19 cellular contexts compared by ENCODE assay signal in genomic region chr1:24896176-24896575, GRCh38. TPM values are rescaled to one million over a fixed set of nuclear protein-coding genes. Genes with fewer than 3 reads are reported as not detected.
DNase-seq lines count a peak whose midpoint lies in the region; ATAC-seq and TF ChIP-seq lines count a peak whose summit lies in the region.
"Had no signal": no experiment of that assay in that cellular context is flagged by ENCODE, and none has a peak within 500 bp of the region (broad histone marks: within the 10 kb centered on the region; RNA-seq: fewer than 3 reads in every experiment).

No MANE protein-coding gene starts in this region.

- H2BK15ac ChIP-seq in IMR-90 (ENCODE audit: low read depth, low read length), result no peak overlapping the region

- H3K4me1 ChIP-seq in IMR-90 (ENCODE audit: control insufficient read depth, insufficient read depth, low read length), result no peaks in the 10 kb centered on the region
- H3K4me1 ChIP-seq: Caco-2 had no signal

- no peak overlapping the region for H2AK5ac ChIP-seq in IMR-90 (ENCODE audit: low read depth, low read length)

- H3K56ac ChIP-seq in IMR-90 (ENCODE audit: extremely low read depth, insufficient read depth, low read length), result no peak overlapping the region

- no peak overlapping the region for H3K14ac ChIP-seq in IMR-90 (replicated peaks; ENCODE audit: low read depth, low read length)

- TF ChIP-seq CTCF in CD4-positive, alpha-beta T cell (IDR thresholded peaks at IDR 0.05), result no peak
- no peak for TF ChIP-seq CTCF in IMR-90 (conservative IDR thresholded peaks at IDR 0.05; ENCODE audit: low read depth, low read length)

- no peak overlapping the region for H3K18ac ChIP-seq in IMR-90 (ENCODE audit: low read depth, low read length)

- peak overlapping the region; percentile 46 for H3K27ac Mint-ChIP-seq in CD4-positive, alpha-beta T cell
- H3K27ac Mint-ChIP-seq in effector memory CD8-positive, alpha-beta T cell, result peak overlapping the region; percentile 42 to 100

- no peak overlapping the region for H4K91ac ChIP-seq in IMR-90 (ENCODE audit: insufficient read depth, low read depth, low read length)

- no peak for TF ChIP-seq RAD21 in IMR-90 (IDR thresholded peaks at IDR 0.05; ENCODE audit: low read length)

- no peak overlapping the region for H2BK120ac ChIP-seq in IMR-90 (ENCODE audit: low read depth, low read length)

- DNase-seq in CD4-positive, alpha-beta T cell, result peak in 1 of 10 experiments; percentile 12
- DNase-seq in IMR-90 (no peak), sciatic nerve (ENCODE audit: low spot score) (peak; percentile 31), cortex of kidney (lab: John Stamatoyannopoulos, UW) (no peak)
- no peak for DNase-seq in effector memory CD8-positive, alpha-beta T cell
- DNase-seq: AML-193; Caco-2; foreskin fibroblast; HCEC 1CT; left cardiac atrium; MV-4-11; NCI-H1930; NCI-H345; NK-92 treated with Interleukin-12 subunit alpha and Interleukin-12 subunit beta, amount 100 ng/mL, for 24 hours; nucleus accumbens had no signal

- H2AK9ac ChIP-seq in IMR-90 (replicated peaks; ENCODE audit: low read depth, low read length, poor library complexity), result peak overlapping the region; percentile 57

- no peaks in the 10 kb centered on the region for H3K79me1 ChIP-seq in IMR-90 (ENCODE audit: low read depth in 1 of 2, low read length in 2 of 2)

- no peak overlapping the region for H3K4me2 ChIP-seq in IMR-90 (ENCODE audit: low read depth, low read length)

- H3K27me3 ChIP-seq in CD4-positive, alpha-beta T cell (ENCODE audit: control insufficient read depth, insufficient read depth, low read length), result no peaks in the 10 kb centered on the region
- H3K27me3 ChIP-seq in IMR-90 (ENCODE audit: control insufficient read depth, insufficient read depth, low read length), result peaks cover 41% of the 10 kb centered on the region

- H3K9me1 ChIP-seq in IMR-90 (ENCODE audit: insufficient read depth, low read length), result no peaks in the 10 kb centered on the region

- BruUV-seq in IMR-90 (replicated peaks; lab: Mats Ljungman, UMichigan), result no TSS peak

- no peaks in the 10 kb centered on the region for H3K27me3 Mint-ChIP-seq in CD4-positive, alpha-beta T cell
- no peaks in the 10 kb centered on the region for H3K27me3 Mint-ChIP-seq in effector memory CD8-positive, alpha-beta T cell

- no peak for TF ChIP-seq POLR2A in IMR-90 (IDR thresholded peaks at IDR 0.05; ENCODE audit: low read depth, low read length)

- in situ Hi-C loops in IMR-90 (cut with MboI; ENCODE audit: low sequenced_read_pairs), result no loop called here

- peak overlapping the region; percentile 63 for H2AFZ ChIP-seq in IMR-90 (replicated peaks; ENCODE audit: low read length, poor library complexity)

- peaks cover 5% of the 10 kb centered on the region; the same call in 1 of the 2 replicates for H4K20me1 ChIP-seq in IMR-90 (ENCODE audit: insufficient read depth, low read length)

- intact Hi-C loops in CD4-positive, alpha-beta T cell (cut with DNase I, micrococcal nuclease), result loop anchor here in 1 of 2 experiments (5.0 kb wide), 1 partner anchor 44 kb away; no protein-coding TSS in a partner anchor
- intact Hi-C loops in IMR-90 (cut with micrococcal nuclease) (no loop called here), sciatic nerve (cut with DNase I) (no loop called here)

- H2BK5ac ChIP-seq in IMR-90 (ENCODE audit: low read depth, low read length, poor library complexity, severe bottlenecking), result no peak overlapping the region

- POLR2A ChIA-PET in CD4-positive, alpha-beta T cell (lab: Charles Lee), result interaction anchor here (0.6 to 3.8 kb wide), 2 partner anchors 33 to 129 kb away, joined by 3 to 23 read pairs; partner anchors contain the start of gene RUNX3
- POLR2A ChIA-PET in IMR-90 (lab: Charles Lee; ENCODE audit: unreplicated experiment), result no interaction called here

- H3K4me1 Mint-ChIP-seq in CD4-positive, alpha-beta T cell (ENCODE audit: low read depth), result peaks cover 25% of the 10 kb centered on the region
- H3K4me1 Mint-ChIP-seq in effector memory CD8-positive, alpha-beta T cell (ENCODE audit: low read depth in 2 of 2), result peaks cover 38 to 41% of the 10 kb centered on the region in 2 donors

- H3K9me3 ChIP-seq in CD4-positive, alpha-beta T cell (ENCODE audit: control insufficient read depth, low read length), result peaks cover 7% of the 10 kb centered on the region
- peaks cover 8% of the 10 kb centered on the region; the same call in 1 of the 2 replicates for H3K9me3 ChIP-seq in IMR-90 (ENCODE audit: control insufficient read depth, insufficient read depth, low read length)
- H3K9me3 ChIP-seq: Caco-2 had no signal

- H3K9ac ChIP-seq in IMR-90 (ENCODE audit: low read depth, low read length), result no peak overlapping the region

- peaks cover 5% of the 10 kb centered on the region for H3K9me3 Mint-ChIP-seq in CD4-positive, alpha-beta T cell
- H3K9me3 Mint-ChIP-seq in effector memory CD8-positive, alpha-beta T cell, result peaks cover 0 to 9% of the 10 kb centered on the region in 2 donors

- H4K5ac ChIP-seq in IMR-90 (ENCODE audit: low read depth, low read length), result no peak overlapping the region

- H3K36me3 ChIP-seq in IMR-90 (ENCODE audit: control insufficient read depth, insufficient read depth, low read length), result no peaks in the 10 kb centered on the region

- CTCF ChIA-PET in CD4-positive, alpha-beta T cell (lab: Charles Lee), result no interaction called here
- CTCF ChIA-PET in IMR-90 (lab: Yijun Ruan, JAX), result no interaction called here

- no peak overlapping the region for H3K4me3 Mint-ChIP-seq in CD4-positive, alpha-beta T cell
- H3K4me3 Mint-ChIP-seq in effector memory CD8-positive, alpha-beta T cell, result peak overlapping the region in 1 of 2 donors; percentile 8

- no peak overlapping the region for H3K27ac ChIP-seq in CD4-positive, alpha-beta T cell (ENCODE audit: low read depth, low read length)
- H3K27ac ChIP-seq in IMR-90 (ENCODE audit: insufficient read depth, low read length), result no peak overlapping the region
- H3K27ac ChIP-seq: HL-60 had no signal

- H3K36me3 Mint-ChIP-seq in CD4-positive, alpha-beta T cell (ENCODE audit: low read depth), result peaks cover 28% of the 10 kb centered on the region
- peaks cover 73% of the 10 kb centered on the region for H3K36me3 Mint-ChIP-seq in effector memory CD8-positive, alpha-beta T cell (ENCODE audit: insufficient read depth)

- H3K23ac ChIP-seq in IMR-90 (ENCODE audit: low read depth, low read length), result no peak overlapping the region

- H3K4me3 ChIP-seq in IMR-90 (ENCODE audit: insufficient read depth, low read depth, low read length), result no peak overlapping the region

- no peak overlapping the region for H4K8ac ChIP-seq in IMR-90 (ENCODE audit: low read depth in 2 of 2, low read length in 2 of 2)

- dilution Hi-C loops in IMR-90 (cut with HindIII; ENCODE audit: low sequenced_read_pairs, unreplicated experiment), result no loop called here

- WGBS in IMR-90 (ENCODE audit: extremely low coverage in 2 of 2, insufficient read length in 1 of 2), 2 experiments, result 91% methylated on average over 4 of the region's 6 CpGs; no CpG with 5 or more reads in 1 of the 2 experiments

- ATAC-seq in CD4-positive, alpha-beta T cell (ENCODE audit: poor library complexity), result no peak
- no peak for ATAC-seq in IMR-90 (ENCODE audit: low read depth)
- peak; percentile 33 for ATAC-seq in effector memory CD8-positive, alpha-beta T cell (replicated peaks)
- ATAC-seq in sciatic nerve, result no peak
- no peak for ATAC-seq in HG03175 (IDR thresholded peaks at IDR 0.05; ENCODE audit: unreplicated experiment)
- no peak for ATAC-seq in GM21619 (IDR thresholded peaks at IDR 0.05; ENCODE audit: unreplicated experiment)
- ATAC-seq: left cardiac atrium had no signal

- H2BK20ac ChIP-seq in IMR-90 (ENCODE audit: low read depth, low read length), result no peak overlapping the region

- H3K4ac ChIP-seq in IMR-90 (ENCODE audit: low read depth, low read length), result no peak overlapping the region

TF ChIP-seq in IMR-90, 13 proteins besides CTCF, POLR2A, EP300 and RAD21:
- TF ChIP-seq BHLHE40 (IDR thresholded peaks at IDR 0.05; ENCODE audit: low read depth, low read length) (no peak), RFX5 (IDR thresholded peaks at IDR 0.05; ENCODE audit: low read depth, low read length) (no peak), CEBPB (IDR thresholded peaks at IDR 0.05; ENCODE audit: low read depth, low read length) (no peak), MXI1 (IDR thresholded peaks at IDR 0.05; ENCODE audit: borderline replicate concordance, low read depth, low read length) (no peak)
TF ChIP-seq in IMR-90: peak in this region for 0.

RNA-seq across cellular contexts. Expression of gene RUNX3, which starts 33.9 kb away (rescaled TPM):
- total RNA-seq in CD4-positive, alpha-beta T cell, result 100 to 1,000 TPM; 202 to 209 TPM
- total RNA-seq in IMR-90 (2012; rRNA removed) (not detected in 2 replicates), sciatic nerve (2.0 TPM)
- polyA plus RNA-seq in IMR-90 (2012; rRNA removed), result 0.07 TPM in 2 replicates
- polyA plus RNA-seq in IMR-90 (2012; cell fraction: cytosol; rRNA removed), result 0.01 and 0.04 TPM in 2 replicates
- 0.02 TPM in 1 of 2 replicates, not detected in the other for polyA plus RNA-seq in IMR-90 (2012; cell fraction: nucleus; rRNA removed; ENCODE audit: low replicate concordance)
- total RNA-seq: endothelial cell of umbilical vein had no signal
- polyA plus RNA-seq: endothelial cell of umbilical vein had no signal

Comparison
In these comparisons a context has a peak if more than half of its experiments do, and no peak if none do; other contexts are left out.
1. RNA of gene RUNX3, which starts 33.9 kb away (total RNA-seq): 202 to 209 TPM in CD4-positive, alpha-beta T cell; 2.0 TPM in sciatic nerve (single experiment) and not detected in IMR-90; every median in the first group is over 10 times any median in the second.